ENCODE assay signal across 8 cellular contexts in genomic region chr10:129466703-129467345, GRCh38. TPM values are rescaled to one million over a fixed set of nuclear protein-coding genes. Genes with fewer than 3 reads are reported as not detected.
DNase-seq lines count a peak whose midpoint lies in the region; FAIRE-seq and TF ChIP-seq lines count a peak whose summit lies in the region.

Gene MGMT (plus strand): TSS chr10:129467241.

- TF ChIP-seq POLR2A in vagina (IDR thresholded peaks at IDR 0.05): peak in 1 of 2 donors; percentile 33

- H3K9me3 ChIP-seq in astrocyte (ENCODE audit: insufficient read depth, low read depth, low read length): no peaks in the 10 kb centered on the region
- H3K9me3 ChIP-seq in hepatocyte (ENCODE audit: low read depth): no peaks in the 10 kb centered on the region
- no peaks in the 10 kb centered on the region for H3K9me3 ChIP-seq in vagina

- DNase-seq in D341Med (ENCODE audit: low spot score): peak; percentile 97
- peak; percentile 99 for DNase-seq in GM20000 (ENCODE audit: low spot score)
- peak; percentile 59 for DNase-seq in HTR-8/SVneo (ENCODE audit: insufficient read length, low spot score)
- peak; percentile 90 to 99 (median 98) for DNase-seq in T-helper 2 cell
- DNase-seq in astrocyte (ENCODE audit: low read depth): peak; percentile 37
- DNase-seq in hepatocyte (ENCODE audit: low spot score): peak; percentile 97
- peak; percentile 88 for DNase-seq in retina
- no peak for DNase-seq in vagina (ENCODE audit: extremely low spot score in 2 of 2)

- no peak within 1 kb of the TSS for H3K27ac ChIP-seq in astrocyte (ENCODE audit: low read depth, low read length)
- H3K27ac ChIP-seq in hepatocyte: peak within 1 kb of the TSS; percentile 93
- peak within 1 kb of the TSS; percentile 79 for H3K27ac ChIP-seq in vagina

- H3K4me1 ChIP-seq in astrocyte (ENCODE audit: insufficient read depth, low read length) (peaks cover 9% of the 10 kb centered on the region), hepatocyte (ENCODE audit: insufficient read depth) (peaks cover 26% of the 10 kb centered on the region), vagina (peaks cover 19% of the 10 kb centered on the region)

- peaks cover 2% of the 10 kb centered on the region for H3K4me1 Mint-ChIP-seq in astrocyte (ENCODE audit: low read depth, unreplicated experiment)

- H3K36me3 Mint-ChIP-seq in astrocyte (ENCODE audit: low read depth, unreplicated experiment): no peaks in the 10 kb centered on the region

- H3K79me2 ChIP-seq in astrocyte (ENCODE audit: insufficient read depth, low read length): no peaks in the 10 kb centered on the region
- H3K79me2 ChIP-seq in hepatocyte: peaks cover 16% of the 10 kb centered on the region

- H3K27ac Mint-ChIP-seq in astrocyte (ENCODE audit: unreplicated experiment): no peak within 1 kb of the TSS

- 35% methylated on average over 39 of the region's 83 CpGs for WGBS in hepatocyte (ENCODE audit: low lambda C conversion rate, missing lambda C conversion rate)

- no peaks in the 10 kb centered on the region for H3K27me3 ChIP-seq in astrocyte (ENCODE audit: insufficient read depth, low read length)
- H3K27me3 ChIP-seq in hepatocyte: no peaks in the 10 kb centered on the region
- no peaks in the 10 kb centered on the region for H3K27me3 ChIP-seq in vagina

- H3K27me3 Mint-ChIP-seq in astrocyte (ENCODE audit: low read depth, unreplicated experiment): peaks cover 13% of the 10 kb centered on the region

- TF ChIP-seq CTCF in GM20000 (IDR thresholded peaks at IDR 0.05; ENCODE audit: extremely low read depth, missing control alignments): no peak
- TF ChIP-seq CTCF in astrocyte (IDR thresholded peaks at IDR 0.05; ENCODE audit: insufficient read depth, low read depth, low read length): no peak
- TF ChIP-seq CTCF in hepatocyte (IDR thresholded peaks at IDR 0.05; ENCODE audit: poor library complexity): no peak
- no peak for TF ChIP-seq CTCF in vagina (IDR thresholded peaks at IDR 0.05)

- H3K4me3 ChIP-seq in astrocyte (ENCODE audit: insufficient read depth, low read depth, low read length): peak within 1 kb of the TSS; percentile 63
- peak within 1 kb of the TSS; percentile 98 for H3K4me3 ChIP-seq in hepatocyte
- peak within 1 kb of the TSS; percentile 67 to 82 for H3K4me3 ChIP-seq in vagina

- intact Hi-C loops in vagina (cut with DNase I): no loop called here

- H4K20me1 ChIP-seq in astrocyte (ENCODE audit: insufficient read depth, low read length): no peaks in the 10 kb centered on the region
- H4K20me1 ChIP-seq in hepatocyte (ENCODE audit: insufficient read depth, poor library complexity, severe bottlenecking): no peaks in the 10 kb centered on the region

- peak within 1 kb of the TSS; percentile 75 for H3K9ac ChIP-seq in astrocyte (ENCODE audit: low read length)

- no peaks in the 10 kb centered on the region for H3K36me3 ChIP-seq in astrocyte (ENCODE audit: insufficient read depth, low read length)
- H3K36me3 ChIP-seq in hepatocyte (replicated peaks; ENCODE audit: insufficient read depth, low read depth): no peaks in the 10 kb centered on the region
- peaks cover 0 to 6% of the 10 kb centered on the region in 2 donors for H3K36me3 ChIP-seq in vagina

- H2AFZ ChIP-seq in astrocyte (ENCODE audit: low read depth, low read length) (peak within 1 kb of the TSS; percentile 97), hepatocyte (peak within 1 kb of the TSS; percentile 98)

- peak within 1 kb of the TSS; percentile 93 for H3K4me2 ChIP-seq in astrocyte (ENCODE audit: low read length)
- H3K4me2 ChIP-seq in hepatocyte: peak within 1 kb of the TSS; percentile 98

- H3K4me3 Mint-ChIP-seq in astrocyte (ENCODE audit: unreplicated experiment): peak within 1 kb of the TSS; percentile 83

- H3K9me3 Mint-ChIP-seq in astrocyte (ENCODE audit: unreplicated experiment): no peaks in the 10 kb centered on the region

- no peak for FAIRE-seq in HTR-8/SVneo (lab: Jason Lieb, UNC)
- FAIRE-seq in astrocyte (lab: Jason Lieb, UNC): no peak

- no peaks in the 10 kb centered on the region for H3K9me2 ChIP-seq in hepatocyte (replicated peaks; ENCODE audit: insufficient read depth)

RNA-seq across cellular contexts. Expression of gene MGMT, which starts in this region (rescaled TPM):
- total RNA-seq in astrocyte: 9.5 and 11.6 TPM in 2 replicates
- total RNA-seq in hepatocyte: 30.5 and 41.5 TPM in 2 replicates
- 41.9 and 44.2 TPM in 2 replicates for polyA plus RNA-seq in hepatocyte
- total RNA-seq in vagina: 16.0 TPM

Comparison
In these comparisons a context has a peak if more than half of its experiments do, and no peak if none do; other contexts are left out.
1. DNase-seq: peak in D341Med (single experiment), GM20000 (single experiment), HTR-8/SVneo (single experiment), T-helper 2 cell (5 of 5), astrocyte (single experiment), hepatocyte (single experiment) and retina (single experiment); none in vagina (0 of 2).
2. Peak in every context shown above with its lines, with median percentiles within 50 percentile points of each other: H3K4me3 ChIP-seq.